19 cellular contexts compared by ENCODE assay signal in the genomic region with DNA sequence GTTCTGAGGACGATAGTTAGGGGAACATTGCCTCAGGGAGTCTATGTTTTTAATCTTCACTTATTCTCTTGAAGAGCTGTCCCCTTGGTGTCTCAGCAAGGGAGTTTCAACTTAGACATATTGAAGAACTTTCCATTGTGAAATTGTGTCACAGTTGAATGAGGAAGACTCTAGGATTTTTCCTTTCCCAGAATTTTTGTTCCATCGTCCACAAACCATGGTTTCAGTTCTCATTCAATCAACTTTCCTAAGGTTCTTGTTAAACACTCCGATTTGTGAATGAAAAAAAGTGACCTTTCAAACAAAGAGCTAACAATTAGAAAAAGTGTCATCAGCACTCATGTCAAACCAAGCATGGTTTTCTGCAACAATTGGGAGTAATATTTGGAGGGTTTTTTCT.
DNase-seq lines count a peak whose midpoint lies in the region; ATAC-seq and TF ChIP-seq lines count a peak whose summit lies in the region.
"Had no signal": no experiment of that assay in that cellular context is flagged by ENCODE, and none has a peak within 500 bp of the region (broad histone marks: within the 10 kb centered on the region; RNA-seq: fewer than 3 reads in every experiment).

No MANE protein-coding gene starts in this region.

- no peaks in the 10 kb centered on the region for H3K9me3 ChIP-seq in PC-3 (ENCODE audit: low read length)
- no peaks in the 10 kb centered on the region for H3K9me3 ChIP-seq in esophagus squamous epithelium
- H3K9me3 ChIP-seq: BLaER1, heart right ventricle, right lobe of liver had no signal

- peaks cover 19% of the 10 kb centered on the region for H3K4me1 Mint-ChIP-seq in activated naive CD4-positive, alpha-beta T cell treated with anti-CD3 and anti-CD28 coated beads, Interleukin-2, amount 10 ng/mL, durations not matched to agents 7 days and 5 days
- peaks cover 33% of the 10 kb centered on the region for H3K4me1 Mint-ChIP-seq in stimulated activated naive CD8-positive, alpha-beta T cell treated with anti-CD3 and anti-CD28 coated beads, Interleukin-15, amount 100 ng/mL, for 72 hours

- intact Hi-C loops in PC-3 (cut with micrococcal nuclease) (no loop called here), esophagus squamous epithelium (cut with DNase I) (no loop called here)

- no peaks in the 10 kb centered on the region for H3K79me2 ChIP-seq in PC-3 (ENCODE audit: low read length)

- H3K4me3 Mint-ChIP-seq in activated naive CD4-positive, alpha-beta T cell treated with anti-CD3 and anti-CD28 coated beads, Interleukin-2, amount 10 ng/mL, durations not matched to agents 7 days and 5 days: no peak overlapping the region
- H3K4me3 Mint-ChIP-seq in stimulated activated naive CD8-positive, alpha-beta T cell treated with anti-CD3 and anti-CD28 coated beads, Interleukin-15, amount 100 ng/mL, for 72 hours: peak overlapping the region; percentile 14 to 42
- H3K4me3 Mint-ChIP-seq: H9, neural crest cell had no signal

- H3K27me3 Mint-ChIP-seq in activated naive CD4-positive, alpha-beta T cell treated with anti-CD3 and anti-CD28 coated beads, Interleukin-2, amount 10 ng/mL, durations not matched to agents 7 days and 5 days: no peaks in the 10 kb centered on the region
- peaks cover 12% of the 10 kb centered on the region for H3K27me3 Mint-ChIP-seq in stimulated activated naive CD8-positive, alpha-beta T cell treated with anti-CD3 and anti-CD28 coated beads, Interleukin-15, amount 100 ng/mL, for 72 hours

- no TSS peak for BruUV-seq in PC-3 (replicated peaks; lab: Mats Ljungman, UMichigan)

- peak overlapping the region; percentile 16; the same call in 1 of the 2 replicates for H3K4me2 ChIP-seq in PC-3 (ENCODE audit: low read length)
- H3K4me2 ChIP-seq: BLaER1 had no signal

- H4K20me1 ChIP-seq in PC-3 (ENCODE audit: low read length): no peaks in the 10 kb centered on the region
- H4K20me1 ChIP-seq: BLaER1 had no signal

- in situ Hi-C loops in astrocyte of the spinal cord (cut with HindIII; ENCODE audit: low sequenced_read_pairs): no loop called here

- no peak for TF ChIP-seq POLR2A in esophagus squamous epithelium (IDR thresholded peaks at IDR 0.05)

- ATAC-seq in activated naive CD4-positive, alpha-beta T cell treated with anti-CD3 and anti-CD28 coated beads, Interleukin-2, amount 50 U/mL, for 72 hours: no peak
- no peak for ATAC-seq in PC-3
- no peak for ATAC-seq in stimulated activated naive CD8-positive, alpha-beta T cell treated with anti-CD3 and anti-CD28 coated beads, Interleukin-15, amount 100 ng/mL, for 72 hours
- no peak for ATAC-seq in GM18858 (IDR thresholded peaks at IDR 0.05; ENCODE audit: unreplicated experiment)

- no peak for TF ChIP-seq CTCF in PC-3 (conservative IDR thresholded peaks at IDR 0.05; ENCODE audit: low read depth, low read length)
- no peak for TF ChIP-seq CTCF in astrocyte of the spinal cord (IDR thresholded peaks at IDR 0.05; ENCODE audit: low read depth, low read length)
- no peak for TF ChIP-seq CTCF in esophagus squamous epithelium (IDR thresholded peaks at IDR 0.05)

- H3K27me3 ChIP-seq in PC-3 (ENCODE audit: low read length): no peaks in the 10 kb centered on the region
- no peaks in the 10 kb centered on the region for H3K27me3 ChIP-seq in esophagus squamous epithelium
- H3K27me3 ChIP-seq: BLaER1, right lobe of liver had no signal

- H3K4me3 ChIP-seq in PC-3 (ENCODE audit: low read length) (no peak overlapping the region), astrocyte of the spinal cord (ENCODE audit: low read depth, low read length) (no peak overlapping the region), esophagus squamous epithelium (no peak overlapping the region)
- H3K4me3 ChIP-seq: BLaER1, heart right ventricle, right lobe of liver had no signal

- 54 to 56% methylated on average over 3 of the region's 3 CpGs for WGBS in esophagus squamous epithelium, 2 donors

- H2AFZ ChIP-seq in PC-3 (ENCODE audit: low read length): peak overlapping the region; percentile 34; the same call in 1 of the 2 replicates

- no peaks in the 10 kb centered on the region for H3K9me2 ChIP-seq in PC-3 (replicated peaks; ENCODE audit: low read length)

- H3K27ac ChIP-seq in PC-3 (ENCODE audit: low read length) (no peak overlapping the region), esophagus squamous epithelium (no peak overlapping the region)
- H3K27ac ChIP-seq: BLaER1, right lobe of liver had no signal

- no peaks in the 10 kb centered on the region for H3K9me3 Mint-ChIP-seq in activated naive CD4-positive, alpha-beta T cell treated with anti-CD3 and anti-CD28 coated beads, Interleukin-2, amount 10 ng/mL, durations not matched to agents 7 days and 5 days
- H3K9me3 Mint-ChIP-seq in activated naive CD4-positive, alpha-beta T cell treated with anti-CD3 and anti-CD28 coated beads, Interleukin-2, amount 50 U/mL, for 72 hours: peaks cover 0 to 4% of the 10 kb centered on the region in 2 donors
- no peaks in the 10 kb centered on the region for H3K9me3 Mint-ChIP-seq in stimulated activated naive CD8-positive, alpha-beta T cell treated with anti-CD3 and anti-CD28 coated beads, Interleukin-15, amount 100 ng/mL, for 72 hours
- H3K9me3 Mint-ChIP-seq: neural crest cell had no signal

- POLR2A ChIA-PET in PC-3 (lab: Charles Lee; ENCODE audit: unreplicated experiment): no interaction called here

- no peaks in the 10 kb centered on the region for H3K36me3 Mint-ChIP-seq in activated naive CD4-positive, alpha-beta T cell treated with anti-CD3 and anti-CD28 coated beads, Interleukin-2, amount 10 ng/mL, durations not matched to agents 7 days and 5 days
- no peaks in the 10 kb centered on the region for H3K36me3 Mint-ChIP-seq in activated naive CD4-positive, alpha-beta T cell treated with anti-CD3 and anti-CD28 coated beads, Interleukin-2, amount 50 U/mL, for 72 hours

- H3K9ac ChIP-seq in PC-3 (ENCODE audit: low read length): no peak overlapping the region
- H3K9ac ChIP-seq: BLaER1 had no signal

- H3F3A ChIP-seq in PC-3 (ENCODE audit: low read length, unreplicated experiment): no peaks in the 10 kb centered on the region

- no peaks in the 10 kb centered on the region; the same call in 1 of the 2 replicates for H3K4me1 ChIP-seq in PC-3 (ENCODE audit: insufficient read depth, low read length)
- peaks cover 0 to 8% (median 0%) of the 10 kb centered on the region in 3 donors for H3K4me1 ChIP-seq in esophagus squamous epithelium
- H3K4me1 ChIP-seq: BLaER1 had no signal

- H3K36me3 ChIP-seq in PC-3 (ENCODE audit: low read depth, low read length): no peaks in the 10 kb centered on the region
- no peaks in the 10 kb centered on the region for H3K36me3 ChIP-seq in esophagus squamous epithelium
- H3K36me3 ChIP-seq: BLaER1, heart right ventricle, right lobe of liver had no signal

- peak overlapping the region; percentile 85 for H3K27ac Mint-ChIP-seq in activated naive CD4-positive, alpha-beta T cell treated with anti-CD3 and anti-CD28 coated beads, Interleukin-2, amount 10 ng/mL, durations not matched to agents 7 days and 5 days
- H3K27ac Mint-ChIP-seq in activated naive CD4-positive, alpha-beta T cell treated with anti-CD3 and anti-CD28 coated beads, Interleukin-2, amount 50 U/mL, for 72 hours: no peak overlapping the region
- peak overlapping the region; percentile 14 to 92 for H3K27ac Mint-ChIP-seq in stimulated activated naive CD8-positive, alpha-beta T cell treated with anti-CD3 and anti-CD28 coated beads, Interleukin-15, amount 100 ng/mL, for 72 hours
- H3K27ac Mint-ChIP-seq: H9 had no signal

- CTCF ChIA-PET in activated naive CD4-positive, alpha-beta T cell treated with anti-CD3 and anti-CD28 coated beads, Interleukin-2, amount 10 ng/mL, durations not matched to agents 7 days and 5 days (lab: Charles Lee): no interaction called here
- CTCF ChIA-PET in PC-3 (lab: Charles Lee): no interaction called here

- DNase-seq in activated naive CD4-positive, alpha-beta T cell treated with anti-CD3 and anti-CD28 coated beads, Interleukin-2, amount 10 ng/mL, durations not matched to agents 7 days and 5 days: no peak
- no peak for DNase-seq in activated naive CD4-positive, alpha-beta T cell treated with anti-CD3 and anti-CD28 coated beads, Interleukin-2, amount 50 U/mL, for 72 hours (ENCODE audit: low spot score in 2 of 2)
- DNase-seq in PC-3: no peak
- DNase-seq in astrocyte of the spinal cord (ENCODE audit: low read depth, low spot score): peak; percentile 1
- DNase-seq in stimulated activated naive CD8-positive, alpha-beta T cell treated with anti-CD3 and anti-CD28 coated beads, Interleukin-15, amount 100 ng/mL, for 72 hours: no peak
- no peak for DNase-seq in esophagus squamous epithelium (lab: John Stamatoyannopoulos, UW)
- no peak for DNase-seq in dedifferentiated amniotic fluid mesenchymal stem cell (ENCODE audit: extremely low spot score)
- DNase-seq: anterior cingulate cortex, foreskin fibroblast, H9, heart right ventricle, left ventricle myocardium superior, NCI-H526, posterior cingulate gyrus, right lobe of liver, Right ventricle myocardium superior had no signal

Comparison
In these comparisons a context has a peak if more than half of its experiments do, and no peak if none do; other contexts are left out.
1. H3K27ac Mint-ChIP-seq: peak in activated naive CD4-positive, alpha-beta T cell treated with anti-CD3 and anti-CD28 coated beads, Interleukin-2, amount 10 ng/mL, durations not matched to agents 7 days and 5 days (single experiment) and stimulated activated naive CD8-positive, alpha-beta T cell treated with anti-CD3 and anti-CD28 coated beads, Interleukin-15, amount 100 ng/mL, for 72 hours (2 of 2); none in activated naive CD4-positive, alpha-beta T cell treated with anti-CD3 and anti-CD28 coated beads, Interleukin-2, amount 50 U/mL, for 72 hours (0 of 2).